In the genomic region with DNA sequence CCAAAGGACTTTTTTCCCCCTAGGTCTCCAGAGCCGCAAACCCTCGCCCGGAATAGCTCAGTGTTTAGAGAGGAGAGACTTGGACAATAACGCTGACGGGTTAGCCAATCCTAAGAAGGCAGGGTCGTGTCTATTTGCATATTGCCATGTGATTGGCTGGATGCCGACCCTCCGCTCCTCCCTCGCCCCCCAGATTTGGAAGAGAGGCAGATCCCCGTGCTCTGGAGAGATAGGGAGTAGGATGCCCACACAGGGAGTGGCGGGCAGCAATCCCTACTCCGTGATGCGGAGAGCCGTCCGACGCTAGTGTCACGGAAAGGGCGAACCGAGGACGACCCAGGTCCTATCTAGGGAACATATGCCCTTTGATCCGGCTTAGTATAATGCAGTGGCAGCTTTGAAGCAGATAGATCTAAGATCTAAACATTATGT, we compare ENCODE assay signal across 9 cellular contexts. TPM values are rescaled to one million over a fixed set of nuclear protein-coding genes. Genes with fewer than 3 reads are reported as not detected.
DNase-seq lines count a peak whose midpoint lies in the region; ATAC-seq and TF ChIP-seq lines count a peak whose summit lies in the region.
"Had no signal": no experiment of that assay in that cellular context is flagged by ENCODE, and none has a peak within 500 bp of the region (broad histone marks: within the 10 kb centered on the region; RNA-seq: fewer than 3 reads in every experiment).

No MANE protein-coding gene starts in this region.

- no peak overlapping the region for H3K9ac ChIP-seq in HUES6 (ENCODE audit: low read length)

- H3K27ac ChIP-seq in HUES6 (ENCODE audit: low read depth, low read length), result no peak overlapping the region

- H3K4me3 ChIP-seq in HUES6 (ENCODE audit: low read depth, low read length), result peak overlapping the region; percentile 26; the same call in 1 of the 2 replicates

- peaks cover 0 to 26% of the 10 kb centered on the region in 2 donors for H3K4me1 Mint-ChIP-seq in natural killer cell

- peak; percentile 99 for DNase-seq in NCI-H82 (lab: John Stamatoyannopoulos, UW)
- peak; percentile 94 for DNase-seq in ecto neural progenitor cell (ENCODE audit: low spot score)
- DNase-seq in natural killer cell, result peak; percentile 13
- DNase-seq in A172 (ENCODE audit: low spot score), result no peak

- H3K27me3 Mint-ChIP-seq in natural killer cell (ENCODE audit: low read depth in 2 of 2), result peaks cover 59 to 65% of the 10 kb centered on the region in 2 donors

- H3K4me1 ChIP-seq in HUES6 (ENCODE audit: control insufficient read depth, insufficient read depth, low read length), result peaks cover 33% of the 10 kb centered on the region

- H3K4me3 Mint-ChIP-seq in natural killer cell, result no peak overlapping the region

- H3K27ac Mint-ChIP-seq in natural killer cell, result no peak overlapping the region

- H3K9me3 ChIP-seq in HUES6 (ENCODE audit: control insufficient read depth, insufficient read depth, low read depth, low read length), result no peaks in the 10 kb centered on the region

- no peaks in the 10 kb centered on the region for H3K9me3 Mint-ChIP-seq in natural killer cell

- H3K36me3 Mint-ChIP-seq in natural killer cell, result no peaks in the 10 kb centered on the region

- intact Hi-C loops in natural killer cell (cut with micrococcal nuclease), result no loop called here

- peaks cover 96% of the 10 kb centered on the region for H3K27me3 ChIP-seq in HUES6 (ENCODE audit: control insufficient read depth, insufficient read depth, low read length)

- TF ChIP-seq CTCF in natural killer cell (IDR thresholded peaks at IDR 0.05), result no peak

- ATAC-seq in natural killer cell (peak in 1 of 3 donors; percentile 46), HG02970 (IDR thresholded peaks at IDR 0.05; ENCODE audit: low FRiP score, unreplicated experiment) (no peak), HG03442 (IDR thresholded peaks at IDR 0.05; ENCODE audit: unreplicated experiment) (no peak), GM18519 (IDR thresholded peaks at IDR 0.05; ENCODE audit: low FRiP score, unreplicated experiment) (no peak)

- no peaks in the 10 kb centered on the region for H3K36me3 ChIP-seq in HUES6 (ENCODE audit: control insufficient read depth, insufficient read depth, low read length)

RNA-seq across cellular contexts. Expression of gene WNT6, which starts 1.4 kb away (rescaled TPM):
- not detected for total RNA-seq in natural killer cell
- total RNA-seq in A172 (2014; rRNA removed; shearing (Covaris generic)), result 0.24 TPM in 1 of 2 replicates, not detected in the other

RNA-seq across cellular contexts. Expression of gene WNT10A, which starts 19.7 kb away (rescaled TPM):
- 1 to 10 TPM in 2 of 3 donors, under 1 TPM in 1; 0.92 to 2.9 (median 2.9) TPM for total RNA-seq in natural killer cell
- 0.36 and 1.5 TPM in 2 replicates for total RNA-seq in A172 (2014; rRNA removed; shearing (Covaris generic))
- total RNA-seq: subcutaneous adipose tissue had no signal

RNA-seq across cellular contexts. Expression of gene PRKAG3, which starts 29.4 kb away (rescaled TPM):
- not detected for total RNA-seq in natural killer cell
- total RNA-seq in A172 (2014; rRNA removed; shearing (Covaris generic)), result not detected in 2 replicates
- total RNA-seq: subcutaneous adipose tissue had no signal
